15 cellular contexts compared by ENCODE assay signal in genomic region chr19:16113727-16114126, GRCh38. TPM values are rescaled to one million over a fixed set of nuclear protein-coding genes. Genes with fewer than 3 reads are reported as not detected.
A peak's percentile ranks its signal among the peaks of the same experiment; 100 is the strongest.
DNase-seq lines count a peak whose midpoint lies in the region; ATAC-seq and TF ChIP-seq lines count a peak whose summit lies in the region.
"Had no signal": no experiment of that assay in that cellular context is flagged by ENCODE, and none has a peak within 500 bp of the region (broad histone marks: within the 10 kb centered on the region; RNA-seq: fewer than 3 reads in every experiment).

No MANE protein-coding gene starts in this region.

- no peak overlapping the region for H3K27ac Mint-ChIP-seq in activated naive CD4-positive, alpha-beta T cell treated with anti-CD3 and anti-CD28 coated beads, Interleukin-2, amount 50 U/mL, for 24 hours
- H3K27ac Mint-ChIP-seq in activated naive CD4-positive, alpha-beta T cell treated with anti-CD3 and anti-CD28 coated beads, Interleukin-2, amount 50 U/mL, for 72 hours, result peak overlapping the region in 1 of 2 donors; percentile 44
- H3K27ac Mint-ChIP-seq in brain, result peak overlapping the region in 3 of 5 experiments; percentile 31 to 72 (median 33)

- H3K27me3 Mint-ChIP-seq in activated naive CD4-positive, alpha-beta T cell treated with anti-CD3 and anti-CD28 coated beads, Interleukin-2, amount 50 U/mL, for 24 hours, result no peaks in the 10 kb centered on the region
- H3K27me3 Mint-ChIP-seq in brain, result peaks cover 14% of the 10 kb centered on the region

- 66 to 78% methylated on average over 2 to 3 of the region's 3 CpGs for WGBS in transverse colon (ENCODE audit: low coverage in 1 of 2), 2 donors

- H3K36me3 ChIP-seq in PC-3 (ENCODE audit: low read depth, low read length) (peaks cover 7% of the 10 kb centered on the region), transverse colon (peaks cover 0 to 8% (median 0%) of the 10 kb centered on the region in 4 donors)

- H4K20me1 ChIP-seq in PC-3 (ENCODE audit: low read length), result no peaks in the 10 kb centered on the region

- peaks cover 15% of the 10 kb centered on the region for H3K4me1 ChIP-seq in PC-3 (ENCODE audit: insufficient read depth, low read length)
- H3K4me1 ChIP-seq in transverse colon, result peaks cover 38 to 65% (median 42%) of the 10 kb centered on the region in 4 donors

- H3K9ac ChIP-seq in PC-3 (ENCODE audit: low read length), result no peak overlapping the region

- H3K27ac ChIP-seq in PC-3 (ENCODE audit: low read length) (no peak overlapping the region), transverse colon (peak overlapping the region in 3 of 4 donors; percentile 40 to 54 (median 52))
- H3K27ac ChIP-seq: psoas muscle had no signal

- TF ChIP-seq POLR2A in transverse colon (IDR thresholded peaks at IDR 0.05), result no peak

- H3K4me2 ChIP-seq in PC-3 (ENCODE audit: low read length), result peak overlapping the region; percentile 29; the same call in 1 of the 2 replicates

- H3K4me1 Mint-ChIP-seq in activated naive CD4-positive, alpha-beta T cell treated with anti-CD3 and anti-CD28 coated beads, Interleukin-2, amount 50 U/mL, for 24 hours, result peaks cover 37% of the 10 kb centered on the region
- H3K4me1 Mint-ChIP-seq in brain, result peaks cover 38% of the 10 kb centered on the region

- H3K79me2 ChIP-seq in PC-3 (ENCODE audit: low read length), result peaks cover 59% of the 10 kb centered on the region

- in situ Hi-C loops in transverse colon (cut with MboI; ENCODE audit: low pct_ligation_motif_present in 1 of 4, low pct_unique_long_range_greater_than_20kb in 1 of 4, low sequenced_read_pairs in 3 of 4), result no loop called here

- H3K9me3 ChIP-seq in PC-3 (ENCODE audit: low read length), result no peaks in the 10 kb centered on the region
- H3K9me3 ChIP-seq in transverse colon, result no peaks in the 10 kb centered on the region
- H3K9me3 ChIP-seq: psoas muscle had no signal

- H3K4me3 Mint-ChIP-seq in activated naive CD4-positive, alpha-beta T cell treated with anti-CD3 and anti-CD28 coated beads, Interleukin-2, amount 50 U/mL, for 24 hours, result peak overlapping the region; percentile 66
- H3K4me3 Mint-ChIP-seq in brain, result peak overlapping the region; percentile 56 to 82 (median 71)

- H3K36me3 Mint-ChIP-seq in activated naive CD4-positive, alpha-beta T cell treated with anti-CD3 and anti-CD28 coated beads, Interleukin-2, amount 50 U/mL, for 24 hours, result peaks cover 2% of the 10 kb centered on the region
- H3K36me3 Mint-ChIP-seq in activated naive CD4-positive, alpha-beta T cell treated with anti-CD3 and anti-CD28 coated beads, Interleukin-2, amount 50 U/mL, for 72 hours, result peaks cover 12 to 19% of the 10 kb centered on the region in 2 donors
- peaks cover 23% of the 10 kb centered on the region for H3K36me3 Mint-ChIP-seq in brain

- H3K27me3 ChIP-seq in PC-3 (ENCODE audit: low read length) (no peaks in the 10 kb centered on the region), transverse colon (no peaks in the 10 kb centered on the region)

- CTCF ChIA-PET in PC-3 (lab: Charles Lee), result no interaction called here

- BruUV-seq in PC-3 (replicated peaks; lab: Mats Ljungman, UMichigan), result no TSS peak

- H2AFZ ChIP-seq in PC-3 (ENCODE audit: low read length), result no peak overlapping the region

- H3K9me3 Mint-ChIP-seq in activated naive CD4-positive, alpha-beta T cell treated with anti-CD3 and anti-CD28 coated beads, Interleukin-2, amount 50 U/mL, for 24 hours, result no peaks in the 10 kb centered on the region
- H3K9me3 Mint-ChIP-seq in activated naive CD4-positive, alpha-beta T cell treated with anti-CD3 and anti-CD28 coated beads, Interleukin-2, amount 50 U/mL, for 72 hours, result no peaks in the 10 kb centered on the region
- peaks cover 0 to 1% (median 0%) of the 10 kb centered on the region in 5 experiments for H3K9me3 Mint-ChIP-seq in brain

- peak overlapping the region; percentile 7; the same call in 1 of the 2 replicates for H3K4me3 ChIP-seq in PC-3 (ENCODE audit: low read length)
- H3K4me3 ChIP-seq in transverse colon, result no peak overlapping the region
- H3K4me3 ChIP-seq: psoas muscle had no signal

- intact Hi-C loops in PC-3 (cut with micrococcal nuclease) (no loop called here), transverse colon (cut with DNase I; ENCODE audit: low total_unique reads) (no loop called here)

- H3F3A ChIP-seq in PC-3 (ENCODE audit: low read length, unreplicated experiment), result no peaks in the 10 kb centered on the region

- TF ChIP-seq EP300 in transverse colon (IDR thresholded peaks at IDR 0.05; ENCODE audit: low read depth), result no peak

- ATAC-seq in activated naive CD4-positive, alpha-beta T cell treated with anti-CD3 and anti-CD28 coated beads, Interleukin-2, amount 50 U/mL, for 72 hours, result no peak
- no peak for ATAC-seq in PC-3
- no peak for ATAC-seq in GM18517 (IDR thresholded peaks at IDR 0.05; ENCODE audit: unreplicated experiment)
- ATAC-seq: psoas muscle had no signal

- no peak for TF ChIP-seq CTCF in PC-3 (conservative IDR thresholded peaks at IDR 0.05; ENCODE audit: low read depth, low read length)
- TF ChIP-seq CTCF in brain (conservative IDR thresholded peaks at IDR 0.05), result no peak
- TF ChIP-seq CTCF in transverse colon (IDR thresholded peaks at IDR 0.05), result no peak

- DNase-seq in activated naive CD4-positive, alpha-beta T cell treated with anti-CD3 and anti-CD28 coated beads, Interleukin-2, amount 50 U/mL, for 72 hours (ENCODE audit: low spot score in 2 of 2), result no peak
- DNase-seq in PC-3 (no peak), transverse colon (no peak), NCI-H2227 (lab: John Stamatoyannopoulos, UW; ENCODE audit: unreplicated experiment) (no peak), superior temporal gyrus (ENCODE audit: extremely low spot score) (no peak)
- DNase-seq: cerebellar nuclear complex, kidney glomerular epithelial cell, NCI-H2107 had no signal

- POLR2A ChIA-PET in PC-3 (lab: Charles Lee; ENCODE audit: unreplicated experiment), result no interaction called here

- H3K9me2 ChIP-seq in PC-3 (replicated peaks; ENCODE audit: low read length), result no peaks in the 10 kb centered on the region

RNA-seq across cellular contexts. Expression of gene RAB8A, which starts 2.0 kb away (rescaled TPM):
- total RNA-seq in activated naive CD4-positive, alpha-beta T cell treated with anti-CD3 and anti-CD28 coated beads, Interleukin-2, amount 50 U/mL, for 72 hours, result 100 to 1,000 TPM; 125 to 155 TPM
- total RNA-seq in PC-3 (2014; rRNA removed) (65.7 and 94.5 TPM in 2 replicates), transverse colon (100 to 1,000 TPM in 1 of 4 donors, 10 to 100 TPM in 3; 22.3 to 102 (median 67.9) TPM)
- polyA plus RNA-seq in brain (ENCODE audit: insufficient read depth, low read depth, low replicate concordance), result 47.7 TPM

RNA-seq across cellular contexts. Expression of gene HSH2D, which starts 29.8 kb away (rescaled TPM):
- 10 to 100 TPM; 23.9 to 49.8 TPM for total RNA-seq in activated naive CD4-positive, alpha-beta T cell treated with anti-CD3 and anti-CD28 coated beads, Interleukin-2, amount 50 U/mL, for 72 hours
- 10.9 and 14.5 TPM in 2 replicates for total RNA-seq in PC-3 (2014; rRNA removed)
- polyA plus RNA-seq in brain (ENCODE audit: insufficient read depth, low read depth, low replicate concordance), result 0.17 TPM
- total RNA-seq in transverse colon, result 10 to 100 TPM; 17.6 to 55.4 (median 30.8) TPM
- total RNA-seq: fibroblast of lung had no signal
- polyA plus RNA-seq: BJ, fibroblast of lung had no signal

RNA-seq across cellular contexts. Expression of gene TPM4, which starts 37.4 kb away (rescaled TPM):
- total RNA-seq in activated naive CD4-positive, alpha-beta T cell treated with anti-CD3 and anti-CD28 coated beads, Interleukin-2, amount 50 U/mL, for 72 hours, result 100 to 1,000 TPM; 405 to 411 TPM
- 135 and 167 TPM in 2 replicates for total RNA-seq in PC-3 (2014; rRNA removed)
- polyA plus RNA-seq in brain (ENCODE audit: insufficient read depth, low read depth, low replicate concordance), result 171 TPM
- 100 to 1,000 TPM; 228 to 491 (median 288) TPM for total RNA-seq in transverse colon

RNA-seq across cellular contexts. Expression of gene CIB3, which starts 59.6 kb away (rescaled TPM):
- total RNA-seq in activated naive CD4-positive, alpha-beta T cell treated with anti-CD3 and anti-CD28 coated beads, Interleukin-2, amount 50 U/mL, for 72 hours, result 1 to 10 TPM in 1 of 2 donors, not detected in 1; 1.0 TPM
- total RNA-seq in PC-3 (2014; rRNA removed) (0.58 TPM in 1 of 2 replicates, not detected in the other), transverse colon (not detected)
- polyA plus RNA-seq in brain (ENCODE audit: insufficient read depth, low read depth, low replicate concordance), result not detected
- total RNA-seq: fibroblast of lung, psoas muscle, urinary bladder had no signal
- polyA plus RNA-seq: BJ, fibroblast of lung, psoas muscle, urinary bladder had no signal
